Comparison of ENCODE assay signal across 1 cellular context in genomic region chr19:54189020-54189667, GRCh38.
TF ChIP-seq lines count a peak whose summit lies in the region.

Gene MBOAT7, minus strand, starts transcription at chr19:54189580. Its CDS starts 1,072 bp downstream, at chr19:54188508.

TF ChIP-seq in K562, 482 proteins besides CTCF, POLR2A, EP300 and RAD21 (continued from another document and continues in another):
- TF ChIP-seq, protein P1, sequence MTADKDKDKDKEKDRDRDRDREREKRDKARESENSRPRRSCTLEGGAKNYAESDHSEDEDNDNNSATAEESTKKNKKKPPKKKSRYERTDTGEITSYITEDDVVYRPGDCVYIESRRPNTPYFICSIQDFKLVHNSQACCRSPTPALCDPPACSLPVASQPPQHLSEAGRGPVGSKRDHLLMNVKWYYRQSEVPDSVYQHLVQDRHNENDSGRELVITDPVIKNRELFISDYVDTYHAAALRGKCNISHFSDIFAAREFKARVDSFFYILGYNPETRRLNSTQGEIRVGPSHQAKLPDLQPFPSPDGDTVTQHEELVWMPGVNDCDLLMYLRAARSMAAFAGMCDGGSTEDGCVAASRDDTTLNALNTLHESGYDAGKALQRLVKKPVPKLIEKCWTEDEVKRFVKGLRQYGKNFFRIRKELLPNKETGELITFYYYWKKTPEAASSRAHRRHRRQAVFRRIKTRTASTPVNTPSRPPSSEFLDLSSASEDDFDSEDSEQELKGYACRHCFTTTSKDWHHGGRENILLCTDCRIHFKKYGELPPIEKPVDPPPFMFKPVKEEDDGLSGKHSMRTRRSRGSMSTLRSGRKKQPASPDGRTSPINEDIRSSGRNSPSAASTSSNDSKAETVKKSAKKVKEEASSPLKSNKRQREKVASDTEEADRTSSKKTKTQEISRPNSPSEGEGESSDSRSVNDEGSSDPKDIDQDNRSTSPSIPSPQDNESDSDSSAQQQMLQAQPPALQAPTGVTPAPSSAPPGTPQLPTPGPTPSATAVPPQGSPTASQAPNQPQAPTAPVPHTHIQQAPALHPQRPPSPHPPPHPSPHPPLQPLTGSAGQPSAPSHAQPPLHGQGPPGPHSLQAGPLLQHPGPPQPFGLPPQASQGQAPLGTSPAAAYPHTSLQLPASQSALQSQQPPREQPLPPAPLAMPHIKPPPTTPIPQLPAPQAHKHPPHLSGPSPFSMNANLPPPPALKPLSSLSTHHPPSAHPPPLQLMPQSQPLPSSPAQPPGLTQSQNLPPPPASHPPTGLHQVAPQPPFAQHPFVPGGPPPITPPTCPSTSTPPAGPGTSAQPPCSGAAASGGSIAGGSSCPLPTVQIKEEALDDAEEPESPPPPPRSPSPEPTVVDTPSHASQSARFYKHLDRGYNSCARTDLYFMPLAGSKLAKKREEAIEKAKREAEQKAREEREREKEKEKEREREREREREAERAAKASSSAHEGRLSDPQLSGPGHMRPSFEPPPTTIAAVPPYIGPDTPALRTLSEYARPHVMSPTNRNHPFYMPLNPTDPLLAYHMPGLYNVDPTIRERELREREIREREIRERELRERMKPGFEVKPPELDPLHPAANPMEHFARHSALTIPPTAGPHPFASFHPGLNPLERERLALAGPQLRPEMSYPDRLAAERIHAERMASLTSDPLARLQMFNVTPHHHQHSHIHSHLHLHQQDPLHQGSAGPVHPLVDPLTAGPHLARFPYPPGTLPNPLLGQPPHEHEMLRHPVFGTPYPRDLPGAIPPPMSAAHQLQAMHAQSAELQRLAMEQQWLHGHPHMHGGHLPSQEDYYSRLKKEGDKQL (CRISPR knock-in tag; IDR thresholded peaks at IDR 0.05; ENCODE audit: borderline replicate concordance) = no peak
- TF ChIP-seq ZNF740 (CRISPR knock-in tag; IDR thresholded peaks at IDR 0.05) (peak; percentile 85; the same call in 1 of the 2 replicates), ZNF740 (tag; IDR thresholded peaks at IDR 0.05) (no peak), MCM3 (IDR thresholded peaks at IDR 0.05) (no peak), NONO (IDR thresholded peaks at IDR 0.05; ENCODE audit: low read depth in 2 of 2, low read length in 1 of 2) (peak; percentile 46 to 82; a peak in 1 of 4 replicates), HNRNPUL1 (IDR thresholded peaks at IDR 0.05; ENCODE audit: low read length) (no peak), BRCA1 (IDR thresholded peaks at IDR 0.05) (no peak), BRCA1 (CRISPR knock-in tag; IDR thresholded peaks at IDR 0.05) (no peak), EHMT2 (IDR thresholded peaks at IDR 0.05) (no peak), NFXL1 (CRISPR knock-in tag; IDR thresholded peaks at IDR 0.05) (no peak), ZNF696 (CRISPR knock-in tag; conservative IDR thresholded peaks at IDR 0.05) (no peak), TEAD1 (CRISPR knock-in tag; IDR thresholded peaks at IDR 0.05) (0 out of 4 replicates have a peak, but pooled peaks of 1 of the 2 experiments have one; percentile 50), EZH2 (IDR thresholded peaks at IDR 0.05; ENCODE audit: borderline replicate concordance, low read depth, low read length) (no peak), ZNF41 (CRISPR knock-in tag; conservative IDR thresholded peaks at IDR 0.05) (no peak), ZNF586 (CRISPR knock-in tag; conservative IDR thresholded peaks at IDR 0.05) (no peak), TCF3 (CRISPR knock-in tag; IDR thresholded peaks at IDR 0.05) (no peak; the same call in 1 of the 2 replicates), BCOR (IDR thresholded peaks at IDR 0.05) (no peak), ZFP91 (CRISPR knock-in tag; IDR thresholded peaks at IDR 0.05) (no peak), LARP7 (IDR thresholded peaks at IDR 0.05) (no peak), NELFE (IDR thresholded peaks at IDR 0.05; ENCODE audit: insufficient read depth, insufficient read length) (no peak), KLF6 (CRISPR knock-in tag; IDR thresholded peaks at IDR 0.05; ENCODE audit: borderline replicate concordance) (no peak), PHF21A (IDR thresholded peaks at IDR 0.05; ENCODE audit: borderline replicate concordance, low read depth) (no peak), BRD4 (IDR thresholded peaks at IDR 0.05) (no peak; the same call in 1 of the 2 replicates), ILK (tag; IDR thresholded peaks at IDR 0.05; ENCODE audit: borderline replicate concordance, low read depth) (no peak), ILF3 (IDR thresholded peaks at IDR 0.05; ENCODE audit: borderline replicate concordance) (no peak), ZFX (CRISPR knock-in tag; IDR thresholded peaks at IDR 0.05) (peak; percentile 69), SIN3B (IDR thresholded peaks at IDR 0.05; ENCODE audit: low read depth) (peak; percentile 72; the same call in 1 of the 2 replicates), HMG20B (CRISPR knock-in tag; IDR thresholded peaks at IDR 0.05) (no peak), STAG1 (CRISPR knock-in tag; IDR thresholded peaks at IDR 0.05; ENCODE audit: borderline replicate concordance) (no peak), ZNF217 (CRISPR knock-in tag; IDR thresholded peaks at IDR 0.05) (no peak), RBFOX2 (IDR thresholded peaks at IDR 0.05; ENCODE audit: low read depth, low read length) (peak; percentile 86), HNRNPK (IDR thresholded peaks at IDR 0.05; ENCODE audit: low read depth, low read length, poor library complexity, severe bottlenecking) (no peak), SMARCA4 (IDR thresholded peaks at IDR 0.05) (no peak), ZNF57 (CRISPR knock-in tag; IDR thresholded peaks at IDR 0.05) (no peak), ZBTB9 (CRISPR knock-in tag; IDR thresholded peaks at IDR 0.05) (peak; percentile 50; the same call in 1 of the 2 replicates), EWSR1 (IDR thresholded peaks at IDR 0.05; ENCODE audit: borderline replicate concordance, low read depth, partially characterized antibody) (no peak)
- TF ChIP-seq, protein P2, sequence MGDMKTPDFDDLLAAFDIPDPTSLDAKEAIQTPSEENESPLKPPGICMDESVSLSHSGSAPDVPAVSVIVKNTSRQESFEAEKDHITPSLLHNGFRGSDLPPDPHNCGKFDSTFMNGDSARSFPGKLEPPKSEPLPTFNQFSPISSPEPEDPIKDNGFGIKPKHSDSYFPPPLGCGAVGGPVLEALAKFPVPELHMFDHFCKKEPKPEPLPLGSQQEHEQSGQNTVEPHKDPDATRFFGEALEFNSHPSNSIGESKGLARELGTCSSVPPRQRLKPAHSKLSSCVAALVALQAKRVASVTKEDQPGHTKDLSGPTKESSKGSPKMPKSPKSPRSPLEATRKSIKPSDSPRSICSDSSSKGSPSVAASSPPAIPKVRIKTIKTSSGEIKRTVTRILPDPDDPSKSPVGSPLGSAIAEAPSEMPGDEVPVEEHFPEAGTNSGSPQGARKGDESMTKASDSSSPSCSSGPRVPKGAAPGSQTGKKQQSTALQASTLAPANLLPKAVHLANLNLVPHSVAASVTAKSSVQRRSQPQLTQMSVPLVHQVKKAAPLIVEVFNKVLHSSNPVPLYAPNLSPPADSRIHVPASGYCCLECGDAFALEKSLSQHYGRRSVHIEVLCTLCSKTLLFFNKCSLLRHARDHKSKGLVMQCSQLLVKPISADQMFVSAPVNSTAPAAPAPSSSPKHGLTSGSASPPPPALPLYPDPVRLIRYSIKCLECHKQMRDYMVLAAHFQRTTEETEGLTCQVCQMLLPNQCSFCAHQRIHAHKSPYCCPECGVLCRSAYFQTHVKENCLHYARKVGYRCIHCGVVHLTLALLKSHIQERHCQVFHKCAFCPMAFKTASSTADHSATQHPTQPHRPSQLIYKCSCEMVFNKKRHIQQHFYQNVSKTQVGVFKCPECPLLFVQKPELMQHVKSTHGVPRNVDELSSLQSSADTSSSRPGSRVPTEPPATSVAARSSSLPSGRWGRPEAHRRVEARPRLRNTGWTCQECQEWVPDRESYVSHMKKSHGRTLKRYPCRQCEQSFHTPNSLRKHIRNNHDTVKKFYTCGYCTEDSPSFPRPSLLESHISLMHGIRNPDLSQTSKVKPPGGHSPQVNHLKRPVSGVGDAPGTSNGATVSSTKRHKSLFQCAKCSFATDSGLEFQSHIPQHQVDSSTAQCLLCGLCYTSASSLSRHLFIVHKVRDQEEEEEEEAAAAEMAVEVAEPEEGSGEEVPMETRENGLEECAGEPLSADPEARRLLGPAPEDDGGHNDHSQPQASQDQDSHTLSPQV (IDR thresholded peaks at IDR 0.05) = no peak
- TF ChIP-seq, protein P3, sequence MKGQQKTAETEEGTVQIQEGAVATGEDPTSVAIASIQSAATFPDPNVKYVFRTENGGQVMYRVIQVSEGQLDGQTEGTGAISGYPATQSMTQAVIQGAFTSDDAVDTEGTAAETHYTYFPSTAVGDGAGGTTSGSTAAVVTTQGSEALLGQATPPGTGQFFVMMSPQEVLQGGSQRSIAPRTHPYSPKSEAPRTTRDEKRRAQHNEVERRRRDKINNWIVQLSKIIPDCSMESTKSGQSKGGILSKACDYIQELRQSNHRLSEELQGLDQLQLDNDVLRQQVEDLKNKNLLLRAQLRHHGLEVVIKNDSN (CRISPR knock-in tag; IDR thresholded peaks at IDR 0.05) = no peak
- TF ChIP-seq, protein P4, sequence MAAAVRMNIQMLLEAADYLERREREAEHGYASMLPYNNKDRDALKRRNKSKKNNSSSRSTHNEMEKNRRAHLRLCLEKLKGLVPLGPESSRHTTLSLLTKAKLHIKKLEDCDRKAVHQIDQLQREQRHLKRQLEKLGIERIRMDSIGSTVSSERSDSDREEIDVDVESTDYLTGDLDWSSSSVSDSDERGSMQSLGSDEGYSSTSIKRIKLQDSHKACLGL (CRISPR knock-in tag; IDR thresholded peaks at IDR 0.05; ENCODE audit: borderline replicate concordance, poor library complexity, severe bottlenecking) = no peak
- TF ChIP-seq, protein P5, sequence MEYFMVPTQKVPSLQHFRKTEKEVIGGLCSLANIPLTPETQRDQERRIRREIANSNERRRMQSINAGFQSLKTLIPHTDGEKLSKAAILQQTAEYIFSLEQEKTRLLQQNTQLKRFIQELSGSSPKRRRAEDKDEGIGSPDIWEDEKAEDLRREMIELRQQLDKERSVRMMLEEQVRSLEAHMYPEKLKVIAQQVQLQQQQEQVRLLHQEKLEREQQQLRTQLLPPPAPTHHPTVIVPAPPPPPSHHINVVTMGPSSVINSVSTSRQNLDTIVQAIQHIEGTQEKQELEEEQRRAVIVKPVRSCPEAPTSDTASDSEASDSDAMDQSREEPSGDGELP (CRISPR knock-in tag; IDR thresholded peaks at IDR 0.05; ENCODE audit: borderline replicate concordance) = no peak; the same call in 1 of the 2 replicates
- TF ChIP-seq, protein P6, sequence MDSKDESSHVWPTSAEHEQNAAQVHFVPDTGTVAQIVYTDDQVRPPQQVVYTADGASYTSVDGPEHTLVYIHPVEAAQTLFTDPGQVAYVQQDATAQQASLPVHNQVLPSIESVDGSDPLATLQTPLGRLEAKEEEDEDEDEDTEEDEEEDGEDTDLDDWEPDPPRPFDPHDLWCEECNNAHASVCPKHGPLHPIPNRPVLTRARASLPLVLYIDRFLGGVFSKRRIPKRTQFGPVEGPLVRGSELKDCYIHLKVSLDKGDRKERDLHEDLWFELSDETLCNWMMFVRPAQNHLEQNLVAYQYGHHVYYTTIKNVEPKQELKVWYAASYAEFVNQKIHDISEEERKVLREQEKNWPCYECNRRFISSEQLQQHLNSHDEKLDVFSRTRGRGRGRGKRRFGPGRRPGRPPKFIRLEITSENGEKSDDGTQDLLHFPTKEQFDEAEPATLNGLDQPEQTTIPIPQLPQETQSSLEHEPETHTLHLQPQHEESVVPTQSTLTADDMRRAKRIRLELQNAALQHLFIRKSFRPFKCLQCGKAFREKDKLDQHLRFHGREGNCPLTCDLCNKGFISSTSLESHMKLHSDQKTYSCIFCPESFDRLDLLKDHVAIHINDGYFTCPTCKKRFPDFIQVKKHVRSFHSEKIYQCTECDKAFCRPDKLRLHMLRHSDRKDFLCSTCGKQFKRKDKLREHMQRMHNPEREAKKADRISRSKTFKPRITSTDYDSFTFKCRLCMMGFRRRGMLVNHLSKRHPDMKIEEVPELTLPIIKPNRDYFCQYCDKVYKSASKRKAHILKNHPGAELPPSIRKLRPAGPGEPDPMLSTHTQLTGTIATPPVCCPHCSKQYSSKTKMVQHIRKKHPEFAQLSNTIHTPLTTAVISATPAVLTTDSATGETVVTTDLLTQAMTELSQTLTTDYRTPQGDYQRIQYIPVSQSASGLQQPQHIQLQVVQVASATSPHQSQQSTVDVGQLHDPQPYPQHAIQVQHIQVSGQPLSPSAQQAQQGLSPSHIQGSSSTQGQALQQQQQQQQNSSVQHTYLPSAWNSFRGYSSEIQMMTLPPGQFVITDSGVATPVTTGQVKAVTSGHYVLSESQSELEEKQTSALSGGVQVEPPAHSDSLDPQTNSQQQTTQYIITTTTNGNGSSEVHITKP (IDR thresholded peaks at IDR 0.05; ENCODE audit: partially characterized antibody) = peak; percentile 69
- TF ChIP-seq, protein P7, sequence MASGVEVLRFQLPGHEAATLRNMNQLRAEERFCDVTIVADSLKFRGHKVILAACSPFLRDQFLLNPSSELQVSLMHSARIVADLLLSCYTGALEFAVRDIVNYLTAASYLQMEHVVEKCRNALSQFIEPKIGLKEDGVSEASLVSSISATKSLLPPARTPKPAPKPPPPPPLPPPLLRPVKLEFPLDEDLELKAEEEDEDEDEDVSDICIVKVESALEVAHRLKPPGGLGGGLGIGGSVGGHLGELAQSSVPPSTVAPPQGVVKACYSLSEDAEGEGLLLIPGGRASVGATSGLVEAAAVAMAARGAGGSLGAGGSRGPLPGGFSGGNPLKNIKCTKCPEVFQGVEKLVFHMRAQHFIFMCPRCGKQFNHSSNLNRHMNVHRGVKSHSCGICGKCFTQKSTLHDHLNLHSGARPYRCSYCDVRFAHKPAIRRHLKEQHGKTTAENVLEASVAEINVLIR (CRISPR knock-in tag; IDR thresholded peaks at IDR 0.05) = no peak
